Comparison of ENCODE assay signal across 30 cellular contexts in the genomic region with DNA sequence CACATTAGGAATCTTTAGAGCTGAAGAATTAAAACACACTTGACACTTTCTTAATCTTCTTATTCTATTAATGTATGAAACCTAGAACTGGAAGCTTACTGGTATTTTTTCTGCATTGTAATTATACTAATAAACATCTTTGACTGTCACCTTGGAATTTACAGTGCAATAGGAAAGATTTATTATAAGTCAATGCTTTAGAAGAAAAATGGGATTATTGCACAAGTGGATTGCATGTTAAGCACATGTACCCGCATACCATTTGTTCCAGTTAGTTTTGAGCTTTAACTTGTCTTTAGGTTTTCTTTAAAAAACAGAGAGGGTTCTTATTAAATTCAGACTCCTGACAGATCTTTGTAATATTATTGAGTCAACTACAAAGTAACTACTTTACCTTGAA.
"Had no signal": no experiment of that assay in that cellular context is flagged by ENCODE, and none has a peak within 500 bp of the region (broad histone marks: within the 10 kb centered on the region; RNA-seq: fewer than 3 reads in every experiment).

No MANE protein-coding gene starts in this region.

- ATAC-seq: activated CD8-positive, alpha-beta T cell treated with anti-CD3 and anti-CD28 coated beads for 36 hours; activated T-cell treated with anti-CD3 and anti-CD28 coated beads, Interleukin-2, amount 50 U/mL, for 4 hours; activated T-helper 17 cell treated with anti-CD3 and anti-CD28 coated beads, Interleukin-2, amount 50 U/mL, for 72 hours; body of pancreas; effector memory CD8-positive, alpha-beta T cell; foreskin keratinocyte; gastrocnemius medialis; heart left ventricle; WTC11 had no signal

- H3K27me3 Mint-ChIP-seq: activated CD8-positive, alpha-beta T cell treated with anti-CD3 and anti-CD28 coated beads for 36 hours; activated naive CD8-positive, alpha-beta T cell; activated T-helper 17 cell treated with anti-CD3 and anti-CD28 coated beads, Interleukin-2, amount 50 U/mL, for 72 hours; effector memory CD8-positive, alpha-beta T cell had no signal

- H3K9me3 ChIP-seq: body of pancreas, esophagus muscularis mucosa, gastrocnemius medialis, heart left ventricle had no signal

- H3K36me3 ChIP-seq: esophagus muscularis mucosa, gastrocnemius medialis, heart left ventricle had no signal

- H3K27ac ChIP-seq: body of pancreas, esophagus muscularis mucosa, foreskin keratinocyte, gastrocnemius medialis, heart left ventricle had no signal

- H3K4me3 ChIP-seq: body of pancreas, esophagus muscularis mucosa, gastrocnemius medialis, heart left ventricle had no signal

- H3K4me1 ChIP-seq: body of pancreas, esophagus muscularis mucosa, foreskin keratinocyte, gastrocnemius medialis, heart left ventricle had no signal

- H3K27me3 ChIP-seq: body of pancreas, esophagus muscularis mucosa, foreskin keratinocyte, gastrocnemius medialis, heart left ventricle had no signal

- H3K27ac Mint-ChIP-seq: activated CD8-positive, alpha-beta T cell treated with anti-CD3 and anti-CD28 coated beads for 36 hours; activated naive CD8-positive, alpha-beta T cell; activated T-helper 17 cell treated with anti-CD3 and anti-CD28 coated beads, Interleukin-2, amount 50 U/mL, for 72 hours; effector memory CD8-positive, alpha-beta T cell; WTC11 had no signal

- DNase-seq: activated CD4-positive, alpha-beta T cell treated with anti-CD3 and anti-CD28 coated beads for 1 hour; activated CD4-positive, alpha-beta T cell treated with anti-CD3 and anti-CD28 coated beads for 4 hours; activated CD4-positive, alpha-beta T cell treated with anti-CD3 and anti-CD28 coated beads, Interleukin-2, amount 50 U/mL, for 1 hour; activated CD4-positive, alpha-beta T cell treated with anti-CD3 and anti-CD28 coated beads, Interleukin-2, amount 50 U/mL, for 48 hours; activated CD8-positive, alpha-beta memory T cell treated with anti-CD3 and anti-CD28 coated beads for 24 hours; activated CD8-positive, alpha-beta T cell treated with anti-CD3 and anti-CD28 coated beads for 36 hours; activated effector memory CD4-positive, alpha-beta T cell treated with Interleukin-2 at 50 U/mL for 16 hours; activated gamma-delta T cell treated with Interleukin-2 at 50 U/mL for 16 hours; activated naive CD4-positive, alpha-beta T cell treated with anti-CD3 and anti-CD28 coated beads, Interleukin-2, amount 50 U/mL, for 16 hours; activated naive CD4-positive, alpha-beta T cell treated with Interleukin-2 at 50 U/mL for 16 hours; activated T-cell treated with anti-CD3 and anti-CD28 coated beads, Interleukin-2, amount 50 U/mL, for 4 hours; amygdala; aorta; body of pancreas; caudate nucleus; cortex of kidney; dermis blood vessel endothelial cell; effector CD4-positive, alpha-beta T cell; effector memory CD8-positive, alpha-beta T cell; erythroblast; foreskin keratinocyte; gastrocnemius medialis; glutamatergic neuron; T-helper 1 cell; T-helper 2 cell had no signal

- H3K4me1 Mint-ChIP-seq: activated T-helper 17 cell treated with anti-CD3 and anti-CD28 coated beads, Interleukin-2, amount 50 U/mL, for 72 hours; WTC11 had no signal

- H3K4me3 Mint-ChIP-seq: activated CD8-positive, alpha-beta T cell treated with anti-CD3 and anti-CD28 coated beads for 36 hours; activated naive CD8-positive, alpha-beta T cell; activated T-cell treated with anti-CD3 and anti-CD28 coated beads, Interleukin-2, amount 50 U/mL, for 4 hours; activated T-helper 17 cell treated with anti-CD3 and anti-CD28 coated beads, Interleukin-2, amount 50 U/mL, for 72 hours; effector memory CD8-positive, alpha-beta T cell; WTC11 had no signal

- H3K36me3 Mint-ChIP-seq: activated naive CD8-positive, alpha-beta T cell; WTC11 had no signal
